In the genomic region with DNA sequence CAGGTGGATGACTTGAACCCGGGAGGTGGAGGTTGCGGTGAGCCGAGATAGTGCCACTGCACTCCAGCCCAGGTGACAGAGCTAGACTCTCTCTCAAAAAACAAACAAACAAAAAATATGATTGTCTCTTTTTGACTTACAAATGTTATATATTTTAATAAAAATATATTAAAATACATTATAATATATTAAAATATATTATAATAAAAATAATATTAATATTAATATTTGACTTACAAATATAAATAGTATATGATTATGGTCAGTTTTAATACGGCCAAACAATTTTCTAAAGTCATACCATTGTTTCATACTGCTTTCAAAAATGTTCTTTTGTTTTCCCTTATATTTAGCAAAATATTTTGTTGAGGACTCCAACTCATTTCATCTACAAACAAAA, we compare ENCODE assay signal across 19 cellular contexts. TPM values are rescaled to one million over a fixed set of nuclear protein-coding genes. Genes with fewer than 3 reads are reported as not detected.
A peak's percentile ranks its signal among the peaks of the same experiment; 100 is the strongest.
DNase-seq lines count a peak whose midpoint lies in the region; FAIRE-seq and TF ChIP-seq lines count a peak whose summit lies in the region.
"Had no signal": no experiment of that assay in that cellular context is flagged by ENCODE, and none has a peak within 500 bp of the region (broad histone marks: within the 10 kb centered on the region; RNA-seq: fewer than 3 reads in every experiment).

No MANE protein-coding gene starts in this region.

- no peaks in the 10 kb centered on the region for H3K36me3 Mint-ChIP-seq in CD14-positive monocyte

- no peaks in the 10 kb centered on the region for H3K36me3 ChIP-seq in left ventricle myocardium inferior
- H3K36me3 ChIP-seq in SJCRH30, result no peaks in the 10 kb centered on the region
- H3K36me3 ChIP-seq: BE2C had no signal

- no peaks in the 10 kb centered on the region for H3K4me1 Mint-ChIP-seq in CD14-positive monocyte

- H3K4me1 ChIP-seq in left ventricle myocardium inferior (peaks cover 10% of the 10 kb centered on the region), SJCRH30 (no peaks in the 10 kb centered on the region)
- H3K4me1 ChIP-seq: BE2C, Caco-2 had no signal

- H3K27me3 ChIP-seq in left ventricle myocardium inferior (ENCODE audit: low read depth) (no peaks in the 10 kb centered on the region), SJCRH30 (no peaks in the 10 kb centered on the region)
- H3K27me3 ChIP-seq: BE2C had no signal

- intact Hi-C loops in left ventricle myocardium inferior (cut with micrococcal nuclease), result no loop called here
- intact Hi-C loops in CD14-positive monocyte (cut with micrococcal nuclease), result no loop called here

- peaks cover 0 to 1% (median 0%) of the 10 kb centered on the region in 7 donors for H3K9me3 Mint-ChIP-seq in CD14-positive monocyte
- H3K9me3 Mint-ChIP-seq: CD4-positive, alpha-beta T cell; GM23338 had no signal

- no peak overlapping the region for H3K27ac Mint-ChIP-seq in CD14-positive monocyte
- H3K27ac Mint-ChIP-seq: CD4-positive, alpha-beta T cell; GM23338 had no signal

- no peak overlapping the region for H3K4me3 ChIP-seq in left ventricle myocardium inferior
- no peak overlapping the region for H3K4me3 ChIP-seq in SJCRH30
- H3K4me3 ChIP-seq: GM12878, GM23338 had no signal

- no peak overlapping the region for H3K4me3 Mint-ChIP-seq in CD14-positive monocyte
- H3K4me3 Mint-ChIP-seq: CD4-positive, alpha-beta T cell; GM23338 had no signal

- FAIRE-seq in G401.6 (lab: Jason Lieb, UNC), result peak; percentile 91
- FAIRE-seq in TTC549 (lab: Jason Lieb, UNC), result peak; percentile 33
- FAIRE-seq in frontal cortex (lab: Jason Lieb, UNC), result peak; percentile 45
- FAIRE-seq: D721Med, GM12878, H54 had no signal

- TF ChIP-seq CTCF in 22Rv1 (IDR thresholded peaks at IDR 0.05) (no peak), left ventricle myocardium inferior (IDR thresholded peaks at IDR 0.05; ENCODE audit: borderline replicate concordance) (no peak), CD14-positive monocyte (IDR thresholded peaks at IDR 0.05) (no peak)

- H3K9me3 ChIP-seq in left ventricle myocardium inferior (replicated peaks) (no peaks in the 10 kb centered on the region), SJCRH30 (replicated peaks) (no peaks in the 10 kb centered on the region)
- H3K9me3 ChIP-seq: BE2C, Caco-2 had no signal

- peak overlapping the region; percentile 71; the same call in 1 of the 2 replicates for H3K27ac ChIP-seq in 22Rv1
- no peak overlapping the region for H3K27ac ChIP-seq in left ventricle myocardium inferior (replicated peaks)
- no peak overlapping the region for H3K27ac ChIP-seq in SJCRH30
- H3K27ac ChIP-seq: HL-60 had no signal

- peaks cover under 1 to 3% (median 3%) of the 10 kb centered on the region in 3 donors for H3K27me3 Mint-ChIP-seq in CD14-positive monocyte (ENCODE audit: low read depth in 3 of 3)
- H3K27me3 Mint-ChIP-seq: CD4-positive, alpha-beta T cell had no signal

- DNase-seq in frontal cortex (ENCODE audit: low spot score in 2 of 2), result no peak
- no peak for DNase-seq in left ventricle myocardium inferior
- no peak for DNase-seq in CD14-positive monocyte (ENCODE audit: low spot score)
- DNase-seq in NOMO-1 treated with dmso at 0.1 percent for 144 hours (lab: John Stamatoyannopoulos, UW; ENCODE audit: unreplicated experiment), result no peak
- no peak for DNase-seq in SJCRH30
- DNase-seq: 8988T; BE2C; C1 segment of cervical spinal cord; Caco-2; CD4-positive, alpha-beta T cell; HCEC 1CT had no signal

RNA-seq across cellular contexts. Expression of gene DDX6, which starts 27.2 kb away (rescaled TPM):
- 236 TPM for total RNA-seq in frontal cortex
- 134 TPM for total RNA-seq in left ventricle myocardium inferior
- 10 to 100 TPM; 17.8 to 31.9 TPM for polyA plus RNA-seq in CD14-positive monocyte
- 80.1 and 81.7 TPM in 2 replicates for total RNA-seq in SJCRH30 (2014; rRNA removed; shearing (Covaris generic))
